In genomic region chr12:48165089-48166031, GRCh38 we compare ENCODE assay signal across 8 cellular contexts. TPM values are rescaled to one million over a fixed set of nuclear protein-coding genes. Genes with fewer than 3 reads are reported as not detected.
DNase-seq lines count a peak whose midpoint lies in the region; ATAC-seq, FAIRE-seq and TF ChIP-seq lines count a peak whose summit lies in the region.

No MANE protein-coding gene starts in this region.

- DNase-seq in ELR (ENCODE audit: low read depth) (peak; percentile 70), SK-N-SH (peak; percentile 67), bronchial epithelial cell (ENCODE audit: low read depth) (peak; percentile 60), kidney tubule cell (ENCODE audit: low spot score) (peak; percentile 69), suprapubic skin (ENCODE audit: low spot score in 2 of 2) (no peak)

- WGBS in SK-N-SH (ENCODE audit: low lambda C conversion rate) = 8% methylated on average over 2 of the region's 2 CpGs
- 22% methylated on average over 2 of the region's 2 CpGs for WGBS in suprapubic skin

- ATAC-seq in HG02981 (IDR thresholded peaks at IDR 0.05; ENCODE audit: unreplicated experiment) = no peak

- TF ChIP-seq EP300 in SK-N-SH (IDR thresholded peaks at IDR 0.05; ENCODE audit: borderline replicate concordance in 1 of 2, low read depth in 1 of 2, low read length in 1 of 2) (no peak), suprapubic skin (IDR thresholded peaks at IDR 0.05) (no peak)

- no peak for FAIRE-seq in bronchial epithelial cell (lab: Jason Lieb, UNC)

- TF ChIP-seq POLR2A in suprapubic skin (IDR thresholded peaks at IDR 0.05) = no peak

- H3K9ac ChIP-seq in Loucy (ENCODE audit: low read depth, low read length, poor library complexity, severe bottlenecking) = no peak overlapping the region
- no peak overlapping the region for H3K9ac ChIP-seq in SK-N-SH

- POLR2A ChIA-PET in SK-N-SH (lab: Yijun Ruan, JAX) = no interaction called here

- H2AFZ ChIP-seq in Loucy (ENCODE audit: low read length) (no peak overlapping the region; the same call in 1 of the 2 replicates), SK-N-SH (ENCODE audit: low read depth) (no peak overlapping the region)

- no peaks in the 10 kb centered on the region for H4K20me1 ChIP-seq in Loucy (ENCODE audit: insufficient read depth, low read length, poor library complexity, severe bottlenecking)
- no peaks in the 10 kb centered on the region for H4K20me1 ChIP-seq in SK-N-SH (ENCODE audit: insufficient read depth)

- H3K9me2 ChIP-seq in Loucy (replicated peaks; ENCODE audit: low read depth, low read length) = no peaks in the 10 kb centered on the region
- no peaks in the 10 kb centered on the region for H3K9me2 ChIP-seq in SK-N-SH

- no peaks in the 10 kb centered on the region for H3K9me3 ChIP-seq in Loucy (ENCODE audit: insufficient read depth, low read depth, low read length)
- H3K9me3 ChIP-seq in SK-N-SH = no peaks in the 10 kb centered on the region
- no peaks in the 10 kb centered on the region for H3K9me3 ChIP-seq in suprapubic skin

- H3K27ac ChIP-seq in 22Rv1 = no peak overlapping the region
- no peak overlapping the region for H3K27ac ChIP-seq in SK-N-SH (ENCODE audit: low read depth in 2 of 2, low read length in 1 of 2)
- no peak overlapping the region for H3K27ac ChIP-seq in suprapubic skin

- H3K79me2 ChIP-seq in Loucy (ENCODE audit: insufficient read depth, low read length) = no peaks in the 10 kb centered on the region
- no peaks in the 10 kb centered on the region for H3K79me2 ChIP-seq in SK-N-SH (ENCODE audit: insufficient read depth)

- CTCF ChIA-PET in SK-N-SH (lab: Yijun Ruan, JAX) = interaction anchor here (0.6 to 6.1 kb wide), 44 partner anchors 8 to 494 kb away, joined by 3 to 33 read pairs (median 4); partner anchors contain the start of genes ASB8, SENP1 and VDR

- H3K4me3 ChIP-seq in Loucy (ENCODE audit: low read length, poor library complexity, severe bottlenecking) = no peak overlapping the region
- H3K4me3 ChIP-seq in SK-N-SH (ENCODE audit: low read depth in 2 of 2, low read length in 1 of 2) = peak overlapping the region in 1 of 2 experiments; percentile 32; a peak in 1 of 4 replicates
- H3K4me3 ChIP-seq in bronchial epithelial cell (ENCODE audit: low read depth, low read length) = no peak overlapping the region
- H3K4me3 ChIP-seq in suprapubic skin = no peak overlapping the region

- TF ChIP-seq CTCF in 22Rv1 (IDR thresholded peaks at IDR 0.05) (peak; percentile 98), Loucy (conservative IDR thresholded peaks at IDR 0.05; ENCODE audit: low read length) (peak; percentile 97), SK-N-SH (IDR thresholded peaks at IDR 0.05) (peak; percentile 94), bronchial epithelial cell (IDR thresholded peaks at IDR 0.05; ENCODE audit: insufficient read depth, low read length, severe bottlenecking) (peak; percentile 86), suprapubic skin (IDR thresholded peaks at IDR 0.05) (peak; percentile 71 to 87)

- H3K36me3 ChIP-seq in Loucy (ENCODE audit: insufficient read depth, low read length) (no peaks in the 10 kb centered on the region), SK-N-SH (replicated peaks in 1 of 2; ENCODE audit: control insufficient read depth in 1 of 2, insufficient read depth in 2 of 2, low read length in 1 of 2) (no peaks in the 10 kb centered on the region), bronchial epithelial cell (ENCODE audit: control insufficient read depth, insufficient read depth, low read length) (no peaks in the 10 kb centered on the region), suprapubic skin (no peaks in the 10 kb centered on the region)

- TF ChIP-seq RAD21 in SK-N-SH (IDR thresholded peaks at IDR 0.05; ENCODE audit: low read length) = peak; percentile 85

- H3K4me1 ChIP-seq in Loucy (ENCODE audit: insufficient read depth, low read length, poor library complexity, severe bottlenecking) (peaks cover 17% of the 10 kb centered on the region), SK-N-SH (ENCODE audit: control insufficient read depth in 1 of 2, insufficient read depth in 2 of 2, low read depth in 1 of 2, low read length in 1 of 2) (no peaks in the 10 kb centered on the region; a peak in 1 of 4 replicates), suprapubic skin (no peaks in the 10 kb centered on the region)

- H3F3A ChIP-seq in Loucy (ENCODE audit: low read depth) (0 out of 2 replicates have a peak, but pooled peaks cover 3% of the 10 kb centered on the region), SK-N-SH (replicated peaks; ENCODE audit: insufficient read depth) (no peaks in the 10 kb centered on the region)

- H3K4me2 ChIP-seq in Loucy (ENCODE audit: low read depth, low read length, poor library complexity, severe bottlenecking) = no peak overlapping the region
- no peak overlapping the region for H3K4me2 ChIP-seq in SK-N-SH

- no peaks in the 10 kb centered on the region for H3K27me3 ChIP-seq in Loucy (ENCODE audit: insufficient read depth, low read length, poor library complexity, severe bottlenecking)
- no peaks in the 10 kb centered on the region for H3K27me3 ChIP-seq in SK-N-SH (ENCODE audit: insufficient read depth)
- no peaks in the 10 kb centered on the region for H3K27me3 ChIP-seq in bronchial epithelial cell (ENCODE audit: control insufficient read depth, insufficient read depth, low read length)
- H3K27me3 ChIP-seq in suprapubic skin = peaks cover 8% of the 10 kb centered on the region

TF ChIP-seq in SK-N-SH, 30 proteins besides CTCF, POLR2A, EP300 and RAD21 (continues in another document):
- TF ChIP-seq YY1 (IDR thresholded peaks at IDR 0.05; ENCODE audit: low read depth) (no peak), IRF3 (IDR thresholded peaks at IDR 0.05; ENCODE audit: low read depth, low read length) (no peak), FOXJ3 (CRISPR knock-in tag; IDR thresholded peaks at IDR 0.05) (no peak), JUND (IDR thresholded peaks at IDR 0.05) (no peak), REST (IDR thresholded peaks at IDR 0.05; ENCODE audit: low read depth, low read length) (no peak)

RNA-seq across cellular contexts. Expression of gene ASB8, which starts 8.0 kb away (rescaled TPM):
- 13.8 and 16.9 TPM in 2 replicates for polyA plus RNA-seq in SK-N-SH (2012; rRNA removed)
- 14.8 and 15.0 TPM in 2 replicates for polyA plus RNA-seq in SK-N-SH (2012; cell fraction: cytosol; rRNA removed)
- 13.5 and 24.6 TPM in 2 replicates for polyA plus RNA-seq in SK-N-SH (2012; cell fraction: nucleus; rRNA removed)
- total RNA-seq in bronchial epithelial cell (9.5 and 17.3 TPM in 2 replicates), suprapubic skin (10 to 100 TPM; 19.8 to 49.4 (median 23.6) TPM)

RNA-seq across cellular contexts. Expression of gene CCDC184, which starts 18.1 kb away (rescaled TPM):
- polyA plus RNA-seq in SK-N-SH (2012; rRNA removed) = 4.2 and 5.8 TPM in 2 replicates
- polyA plus RNA-seq in SK-N-SH (2012; cell fraction: cytosol; rRNA removed) = 4.1 and 5.0 TPM in 2 replicates
- 3.5 and 4.3 TPM in 2 replicates for polyA plus RNA-seq in SK-N-SH (2012; cell fraction: nucleus; rRNA removed)
- total RNA-seq in bronchial epithelial cell (not detected in 2 replicates), suprapubic skin (under 1 TPM; 0.19 to 0.83 (median 0.60) TPM)

RNA-seq across cellular contexts. Expression of gene OR10AD1, which starts 37.7 kb away (rescaled TPM):
- not detected in 2 replicates for polyA plus RNA-seq in SK-N-SH (2012; rRNA removed)
- polyA plus RNA-seq in SK-N-SH (2012; cell fraction: cytosol; rRNA removed) = not detected in 2 replicates
- polyA plus RNA-seq in SK-N-SH (2012; cell fraction: nucleus; rRNA removed) = not detected in 2 replicates
- total RNA-seq in bronchial epithelial cell (not detected in 2 replicates), suprapubic skin (not detected)

RNA-seq across cellular contexts. Expression of gene PFKM, which starts 46.2 kb away (rescaled TPM):
- 85.0 and 111 TPM in 2 replicates for polyA plus RNA-seq in SK-N-SH (2012; rRNA removed)
- polyA plus RNA-seq in SK-N-SH (2012; cell fraction: cytosol; rRNA removed) = 75.2 and 79.2 TPM in 2 replicates
- 120 and 183 TPM in 2 replicates for polyA plus RNA-seq in SK-N-SH (2012; cell fraction: nucleus; rRNA removed)
- total RNA-seq in bronchial epithelial cell = 23.7 and 45.8 TPM in 2 replicates
- 10 to 100 TPM; 20.4 to 31.2 (median 27.7) TPM for total RNA-seq in suprapubic skin

RNA-seq across cellular contexts. Expression of gene SENP1, which starts 59.5 kb away (rescaled TPM):
- 5.6 and 8.4 TPM in 2 replicates for polyA plus RNA-seq in SK-N-SH (2012; rRNA removed)
- polyA plus RNA-seq in SK-N-SH (2012; cell fraction: cytosol; rRNA removed) = 7.8 and 8.0 TPM in 2 replicates
- 4.6 and 8.8 TPM in 2 replicates for polyA plus RNA-seq in SK-N-SH (2012; cell fraction: nucleus; rRNA removed)
- total RNA-seq in bronchial epithelial cell (10.2 and 10.8 TPM in 2 replicates), suprapubic skin (10 to 100 TPM; 13.5 to 25.5 (median 20.0) TPM)

Comparison
In these comparisons a context has a peak if more than half of its experiments do, and no peak if none do; other contexts are left out.
1. DNase-seq: peak in ELR (single experiment), SK-N-SH (single experiment), bronchial epithelial cell (single experiment) and kidney tubule cell (single experiment); none in suprapubic skin (0 of 2).
2. Peak in every context shown above with its lines, with median percentiles within 50 percentile points of each other: CTCF ChIP-seq.